In the genomic region with DNA sequence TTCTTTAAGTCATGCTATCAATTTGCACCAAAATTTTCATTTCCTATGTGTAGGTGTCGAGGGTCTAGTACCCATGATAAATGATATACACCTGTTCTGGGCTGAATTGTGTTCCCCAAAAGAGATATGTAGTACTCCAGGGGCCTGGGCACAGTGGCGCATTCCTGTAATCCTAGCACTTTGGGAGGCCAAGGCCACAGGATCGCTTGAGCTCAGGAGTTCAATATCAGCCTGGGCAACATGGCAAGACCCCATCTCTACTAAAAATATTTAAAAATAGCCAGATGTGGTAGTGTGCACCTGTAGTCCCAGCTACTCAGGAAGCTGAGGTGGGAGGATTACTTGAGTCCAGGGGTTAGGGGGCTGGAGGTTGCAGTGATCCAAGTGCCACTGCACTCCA, we compare ENCODE assay signal across 7 cellular contexts.
"Had no signal": no experiment of that assay in that cellular context is flagged by ENCODE, and none has a peak within 500 bp of the region (broad histone marks: within the 10 kb centered on the region; RNA-seq: fewer than 3 reads in every experiment).

No MANE protein-coding gene starts in this region.

- H3K27me3 Mint-ChIP-seq: IgD-negative memory B cell had no signal

- H3K4me3 Mint-ChIP-seq: GM23338, H9, HFFc6, IgD-negative memory B cell had no signal

- H3K36me3 Mint-ChIP-seq: IgD-negative memory B cell had no signal

- DNase-seq: H9, HCEC 1CT, HFFc6, KG1 had no signal

- H3K4me3 ChIP-seq: GM23338 had no signal

- H3K9me3 Mint-ChIP-seq: GM23338, H9, HFFc6, IgD-negative memory B cell had no signal

- H3K27ac ChIP-seq: HL-60 had no signal

- ATAC-seq: GM23338 had no signal

- H3K27ac Mint-ChIP-seq: GM23338, HFFc6, IgD-negative memory B cell had no signal
